17 cellular contexts compared by ENCODE assay signal in the genomic region with DNA sequence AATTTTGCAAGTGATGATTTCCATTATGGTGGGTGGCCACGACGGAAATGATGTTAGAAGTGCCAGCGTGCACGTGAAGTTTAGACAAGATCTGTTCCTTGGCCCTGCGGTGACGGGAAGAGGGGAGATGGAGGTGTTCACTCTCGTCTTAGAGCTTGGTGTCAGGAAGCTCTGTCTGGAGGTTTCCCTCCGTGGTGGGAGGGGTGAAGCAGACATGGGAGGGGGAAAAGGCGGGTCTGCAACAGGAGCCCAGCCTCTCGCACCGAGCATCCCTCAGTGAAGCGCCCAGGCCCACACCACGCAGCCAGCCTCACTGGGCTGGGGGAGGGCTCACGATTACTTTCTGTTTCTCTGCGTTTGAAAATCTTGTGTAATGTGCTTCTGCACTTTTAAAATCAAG. TPM values are rescaled to one million over a fixed set of nuclear protein-coding genes. Genes with fewer than 3 reads are reported as not detected.
A peak's percentile ranks its signal among the peaks of the same experiment; 100 is the strongest.
DNase-seq lines count a peak whose midpoint lies in the region; ATAC-seq and TF ChIP-seq lines count a peak whose summit lies in the region.
"Had no signal": no experiment of that assay in that cellular context is flagged by ENCODE, and none has a peak within 500 bp of the region (broad histone marks: within the 10 kb centered on the region; RNA-seq: fewer than 3 reads in every experiment).

No MANE protein-coding gene starts in this region.

- intact Hi-C loops in OCI-LY7 (cut with micrococcal nuclease; ENCODE audit: unreplicated experiment), result no loop called here
- intact Hi-C loops in heart right ventricle (cut with DNase I), result no loop called here

- H3K9me3 ChIP-seq in OCI-LY7 (ENCODE audit: low read length), result no peaks in the 10 kb centered on the region
- H3K9me3 ChIP-seq in heart right ventricle, result no peaks in the 10 kb centered on the region
- H3K9me3 ChIP-seq: A549, heart left ventricle had no signal

- no peaks in the 10 kb centered on the region for H3K9me2 ChIP-seq in OCI-LY7 (ENCODE audit: insufficient read depth, low read length)

- H3K27me3 Mint-ChIP-seq in activated CD4-positive, alpha-beta T cell treated with anti-CD3 and anti-CD28 coated beads, Interleukin-2, amount 10 ng/mL, durations not matched to agents 7 days and 5 days, result peaks cover 39% of the 10 kb centered on the region
- H3K27me3 Mint-ChIP-seq in activated T-cell treated with anti-CD3 and anti-CD28 coated beads, Interleukin-2, amount 50 U/mL, for 4 hours (ENCODE audit: low read depth), result peaks cover 39% of the 10 kb centered on the region
- H3K27me3 Mint-ChIP-seq in progenitor cell of endocrine pancreas, result peaks cover 31% of the 10 kb centered on the region

- no peaks in the 10 kb centered on the region for H4K20me1 ChIP-seq in OCI-LY7 (ENCODE audit: insufficient read depth, low read length)

- H3K27ac ChIP-seq in OCI-LY7 (ENCODE audit: low read depth, low read length, poor library complexity, severe bottlenecking), result no peak overlapping the region
- no peak overlapping the region for H3K27ac ChIP-seq in heart right ventricle
- H3K27ac ChIP-seq: A549 had no signal

- no peaks in the 10 kb centered on the region for H3K9me3 Mint-ChIP-seq in activated CD4-positive, alpha-beta T cell treated with anti-CD3 and anti-CD28 coated beads, Interleukin-2, amount 10 ng/mL, durations not matched to agents 7 days and 5 days
- no peaks in the 10 kb centered on the region for H3K9me3 Mint-ChIP-seq in activated T-cell treated with anti-CD3 and anti-CD28 coated beads, Interleukin-2, amount 50 U/mL, for 4 hours
- H3K9me3 Mint-ChIP-seq in progenitor cell of endocrine pancreas (ENCODE audit: low read depth), result no peaks in the 10 kb centered on the region
- H3K9me3 Mint-ChIP-seq: natural killer cell; stimulated activated memory B cell treated with anti-CD40 and anti-IgM and Interleukin-4, amounts not matched to agents 10 μg/mL and 1 μg/mL and 100 μg/mL, for 72 hours had no signal

- H2AFZ ChIP-seq in OCI-LY7 (ENCODE audit: low read length), result no peak overlapping the region

- POLR2A ChIA-PET in activated CD4-positive, alpha-beta T cell treated with anti-CD3 and anti-CD28 coated beads, Interleukin-2, amount 10 ng/mL, durations not matched to agents 7 days and 5 days (lab: Charles Lee), result no interaction called here
- POLR2A ChIA-PET in OCI-LY7 (lab: Charles Lee), result interaction anchor here (0.5 to 1.2 kb wide), 3 partner anchors 8 to 361 kb away, joined by 3 to 4 read pairs (median 3); no protein-coding TSS in a partner anchor

- TF ChIP-seq CTCF in progenitor cell of endocrine pancreas (IDR thresholded peaks at IDR 0.05; ENCODE audit: unreplicated experiment), result no peak
- no peak for TF ChIP-seq CTCF in OCI-LY7 (conservative IDR thresholded peaks at IDR 0.05; ENCODE audit: low read length)
- no peak for TF ChIP-seq CTCF in heart right ventricle (IDR thresholded peaks at IDR 0.05)

- no peak overlapping the region for H3K27ac Mint-ChIP-seq in activated CD4-positive, alpha-beta T cell treated with anti-CD3 and anti-CD28 coated beads, Interleukin-2, amount 10 ng/mL, durations not matched to agents 7 days and 5 days
- no peak overlapping the region for H3K27ac Mint-ChIP-seq in progenitor cell of endocrine pancreas
- H3K27ac Mint-ChIP-seq: natural killer cell; stimulated activated memory B cell treated with anti-CD40 and anti-IgM and Interleukin-4, amounts not matched to agents 10 μg/mL and 1 μg/mL and 100 μg/mL, for 72 hours had no signal

- no peak overlapping the region for H3K4me2 ChIP-seq in OCI-LY7 (ENCODE audit: low read length)
- H3K4me2 ChIP-seq: A549 had no signal

- no peaks in the 10 kb centered on the region for H3K79me2 ChIP-seq in OCI-LY7 (ENCODE audit: insufficient read depth, low read depth, low read length)

- no peak overlapping the region for H3K4me3 Mint-ChIP-seq in activated CD4-positive, alpha-beta T cell treated with anti-CD3 and anti-CD28 coated beads, Interleukin-2, amount 10 ng/mL, durations not matched to agents 7 days and 5 days
- H3K4me3 Mint-ChIP-seq in activated T-cell treated with anti-CD3 and anti-CD28 coated beads, Interleukin-2, amount 50 U/mL, for 4 hours, result peak overlapping the region; percentile 32
- no peak overlapping the region for H3K4me3 Mint-ChIP-seq in progenitor cell of endocrine pancreas (ENCODE audit: low read depth)
- H3K4me3 Mint-ChIP-seq: natural killer cell; stimulated activated memory B cell treated with anti-CD40 and anti-IgM and Interleukin-4, amounts not matched to agents 10 μg/mL and 1 μg/mL and 100 μg/mL, for 72 hours had no signal

- peaks cover 21% of the 10 kb centered on the region for H3K4me1 Mint-ChIP-seq in activated CD4-positive, alpha-beta T cell treated with anti-CD3 and anti-CD28 coated beads, Interleukin-2, amount 10 ng/mL, durations not matched to agents 7 days and 5 days
- H3K4me1 Mint-ChIP-seq in activated T-cell treated with anti-CD3 and anti-CD28 coated beads, Interleukin-2, amount 50 U/mL, for 4 hours (ENCODE audit: low read depth), result peaks cover 20% of the 10 kb centered on the region
- H3K4me1 Mint-ChIP-seq in progenitor cell of endocrine pancreas (ENCODE audit: low read depth), result peaks cover 9% of the 10 kb centered on the region
- H3K4me1 Mint-ChIP-seq: stimulated activated memory B cell treated with anti-CD40 and anti-IgM and Interleukin-4, amounts not matched to agents 10 μg/mL and 1 μg/mL and 100 μg/mL, for 72 hours had no signal

- no peaks in the 10 kb centered on the region for H3K36me3 Mint-ChIP-seq in activated CD4-positive, alpha-beta T cell treated with anti-CD3 and anti-CD28 coated beads, Interleukin-2, amount 10 ng/mL, durations not matched to agents 7 days and 5 days (ENCODE audit: low read depth)
- H3K36me3 Mint-ChIP-seq in activated T-cell treated with anti-CD3 and anti-CD28 coated beads, Interleukin-2, amount 50 U/mL, for 4 hours (ENCODE audit: insufficient read depth), result no peaks in the 10 kb centered on the region
- no peaks in the 10 kb centered on the region for H3K36me3 Mint-ChIP-seq in progenitor cell of endocrine pancreas (ENCODE audit: insufficient read depth)
- H3K36me3 Mint-ChIP-seq: natural killer cell; stimulated activated memory B cell treated with anti-CD40 and anti-IgM and Interleukin-4, amounts not matched to agents 10 μg/mL and 1 μg/mL and 100 μg/mL, for 72 hours had no signal

- H3K4me1 ChIP-seq in OCI-LY7 (ENCODE audit: insufficient read depth, low read length, poor library complexity, severe bottlenecking) (no peaks in the 10 kb centered on the region), heart right ventricle (peaks cover 0 to 31% (median 15%) of the 10 kb centered on the region in 9 donors)
- H3K4me1 ChIP-seq: A549 had no signal

- no peaks in the 10 kb centered on the region for H3K27me3 ChIP-seq in heart right ventricle
- H3K27me3 ChIP-seq: heart left ventricle had no signal

- CTCF ChIA-PET in activated CD4-positive, alpha-beta T cell treated with anti-CD3 and anti-CD28 coated beads, Interleukin-2, amount 10 ng/mL, durations not matched to agents 7 days and 5 days (lab: Charles Lee), result no interaction called here
- CTCF ChIA-PET in OCI-LY7 (lab: Charles Lee; ENCODE audit: unreplicated experiment), result no interaction called here

- peak; percentile 49 to 64 for ATAC-seq in activated T-cell treated with anti-CD3 and anti-CD28 coated beads, Interleukin-2, amount 50 U/mL, for 4 hours
- ATAC-seq in heart right ventricle, result no peak
- ATAC-seq: A549; heart left ventricle; stimulated activated memory B cell treated with anti-CD40 and anti-IgM and Interleukin-4, amounts not matched to agents 10 μg/mL and 1 μg/mL and 100 μg/mL, for 72 hours had no signal

- BruUV-seq in OCI-LY7 (replicated peaks; lab: Mats Ljungman, UMichigan), result no TSS peak

- 59 to 77% methylated on average over 15 of the region's 15 CpGs for WGBS in heart right ventricle, 2 donors

- no peaks in the 10 kb centered on the region for H3K36me3 ChIP-seq in OCI-LY7 (ENCODE audit: insufficient read depth, low read length)
- peaks cover 0 to 8% (median 0%) of the 10 kb centered on the region in 9 donors for H3K36me3 ChIP-seq in heart right ventricle
- H3K36me3 ChIP-seq: heart left ventricle had no signal

- H3K4me3 ChIP-seq in OCI-LY7 (ENCODE audit: low read depth, low read length, poor library complexity, severe bottlenecking), result no peak overlapping the region
- no peak overlapping the region for H3K4me3 ChIP-seq in heart right ventricle
- H3K4me3 ChIP-seq: A549, heart left ventricle had no signal

- peak; percentile 16 for DNase-seq in activated CD4-positive, alpha-beta T cell treated with anti-CD3 and anti-CD28 coated beads, Interleukin-2, amount 10 ng/mL, durations not matched to agents 7 days and 5 days
- DNase-seq in activated CD4-positive, alpha-beta T cell treated with anti-CD3 and anti-CD28 coated beads, Interleukin-2, amount 50 U/mL, for 1 hour, result no peak
- no peak for DNase-seq in activated T-cell treated with anti-CD3 and anti-CD28 coated beads, Interleukin-2, amount 50 U/mL, for 4 hours
- DNase-seq in iPS-NIHi7 (ENCODE audit: extremely low spot score), result peak; percentile 67
- DNase-seq in stimulated activated CD8-positive, alpha-beta memory T cell treated with anti-CD3 and anti-CD28 coated beads, Interleukin-15, amount 100 ng/mL, for 48 hours (ENCODE audit: low read depth in 2 of 2), result peak; percentile 4 to 20
- no peak for DNase-seq in progenitor cell of endocrine pancreas (ENCODE audit: low spot score, unreplicated experiment)
- DNase-seq in OCI-LY7 (ENCODE audit: low spot score), result no peak
- DNase-seq in heart right ventricle, result no peak
- DNase-seq: activated CD4-positive, CD25-positive, alpha-beta regulatory T cell treated with anti-CD3 and anti-CD28 coated beads, Interleukin-2, amount 50 U/mL, for 72 hours; amniotic stem cell; heart left ventricle; natural killer cell; NCI-H2029 treated with DMSO at 0.1 percent for 48 hours; retina; RPMI8226 had no signal

RNA-seq across cellular contexts. Expression of a gene that starts 26.3 kb away (rescaled TPM):
- under 1 TPM in 1 of 2 experiments, not detected in 1; 0.12 TPM for total RNA-seq in activated CD4-positive, alpha-beta T cell treated with anti-CD3 and anti-CD28 coated beads, Interleukin-2, amount 10 ng/mL, durations not matched to agents 7 days and 5 days
- total RNA-seq in activated T-cell treated with anti-CD3 and anti-CD28 coated beads, Interleukin-2, amount 50 U/mL, for 4 hours, result 1 to 10 TPM in 2 of 3 donors, under 1 TPM in 1; 0.86 to 2.4 (median 1.3) TPM
- 34.9 and 42.6 TPM in 2 replicates for total RNA-seq in progenitor cell of endocrine pancreas
- not detected in 2 replicates for total RNA-seq in OCI-LY7 (2014; rRNA removed; shearing (Covaris generic))
- not detected in 2 replicates for total RNA-seq in OCI-LY7 (2022)
- total RNA-seq in heart right ventricle, result 10 to 100 TPM; 28.6 to 49.2 (median 36.3) TPM
- 10 to 100 TPM in 1 of 2 donors, 1 to 10 TPM in 1; 9.1 to 11.0 TPM for polyA plus RNA-seq in heart right ventricle
- total RNA-seq: natural killer cell had no signal

Comparison
In these comparisons a context has a peak if more than half of its experiments do, and no peak if none do; other contexts are left out.
1. DNase-seq: peak in activated CD4-positive, alpha-beta T cell treated with anti-CD3 and anti-CD28 coated beads, Interleukin-2, amount 10 ng/mL, durations not matched to agents 7 days and 5 days (single experiment), iPS-NIHi7 (single experiment) and stimulated activated CD8-positive, alpha-beta memory T cell treated with anti-CD3 and anti-CD28 coated beads, Interleukin-15, amount 100 ng/mL, for 48 hours (2 of 2); none in activated CD4-positive, alpha-beta T cell treated with anti-CD3 and anti-CD28 coated beads, Interleukin-2, amount 50 U/mL, for 1 hour (single experiment), activated T-cell treated with anti-CD3 and anti-CD28 coated beads, Interleukin-2, amount 50 U/mL, for 4 hours (single experiment), progenitor cell of endocrine pancreas (single experiment), OCI-LY7 (single experiment) and heart right ventricle (0 of 2).
2. ATAC-seq: peak in activated T-cell treated with anti-CD3 and anti-CD28 coated beads, Interleukin-2, amount 50 U/mL, for 4 hours (2 of 2); none in heart right ventricle (0 of 8).
3. RNA of a gene that starts 26.3 kb away (total RNA-seq): 28.6 to 49.2 TPM in heart right ventricle and 34.9 to 42.6 TPM in progenitor cell of endocrine pancreas; 0.86 to 2.4 TPM in activated T-cell treated with anti-CD3 and anti-CD28 coated beads, Interleukin-2, amount 50 U/mL, for 4 hours, not detected in OCI-LY7 and 0.12 TPM in activated CD4-positive, alpha-beta T cell treated with anti-CD3 and anti-CD28 coated beads, Interleukin-2, amount 10 ng/mL, durations not matched to agents 7 days and 5 days; every median in the first group is over 4 times any median in the second.